ENCODE assay signal across 1 cellular context in the genomic region with DNA sequence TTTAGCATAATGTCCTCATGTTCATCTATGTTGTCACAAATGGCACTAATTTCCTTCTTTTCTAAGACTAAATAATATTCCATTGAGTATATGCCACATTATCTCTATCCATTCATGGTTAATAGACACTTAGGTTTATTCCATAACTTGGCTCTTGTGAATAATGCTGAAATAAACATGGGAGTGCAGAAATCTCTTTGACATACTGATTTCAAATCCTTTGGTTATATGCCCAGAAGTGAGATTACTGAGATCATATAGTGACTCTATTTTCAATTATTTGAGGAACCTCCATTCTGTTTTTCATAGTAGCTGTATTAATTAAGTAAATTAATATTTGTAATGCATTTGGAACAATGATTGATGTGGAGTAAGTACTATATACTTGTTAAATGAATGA.
TF ChIP-seq lines count a peak whose summit lies in the region.

No MANE protein-coding gene starts in this region.

TF ChIP-seq in IMR-90, 13 proteins besides CTCF, POLR2A, EP300 and RAD21:
- TF ChIP-seq BHLHE40 (IDR thresholded peaks at IDR 0.05; ENCODE audit: low read depth, low read length): no peak
- TF ChIP-seq, protein P1, sequence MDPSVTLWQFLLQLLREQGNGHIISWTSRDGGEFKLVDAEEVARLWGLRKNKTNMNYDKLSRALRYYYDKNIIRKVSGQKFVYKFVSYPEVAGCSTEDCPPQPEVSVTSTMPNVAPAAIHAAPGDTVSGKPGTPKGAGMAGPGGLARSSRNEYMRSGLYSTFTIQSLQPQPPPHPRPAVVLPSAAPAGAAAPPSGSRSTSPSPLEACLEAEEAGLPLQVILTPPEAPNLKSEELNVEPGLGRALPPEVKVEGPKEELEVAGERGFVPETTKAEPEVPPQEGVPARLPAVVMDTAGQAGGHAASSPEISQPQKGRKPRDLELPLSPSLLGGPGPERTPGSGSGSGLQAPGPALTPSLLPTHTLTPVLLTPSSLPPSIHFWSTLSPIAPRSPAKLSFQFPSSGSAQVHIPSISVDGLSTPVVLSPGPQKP (IDR thresholded peaks at IDR 0.05; ENCODE audit: borderline replicate concordance, low read depth, low read length): no peak
- TF ChIP-seq, protein P2, sequence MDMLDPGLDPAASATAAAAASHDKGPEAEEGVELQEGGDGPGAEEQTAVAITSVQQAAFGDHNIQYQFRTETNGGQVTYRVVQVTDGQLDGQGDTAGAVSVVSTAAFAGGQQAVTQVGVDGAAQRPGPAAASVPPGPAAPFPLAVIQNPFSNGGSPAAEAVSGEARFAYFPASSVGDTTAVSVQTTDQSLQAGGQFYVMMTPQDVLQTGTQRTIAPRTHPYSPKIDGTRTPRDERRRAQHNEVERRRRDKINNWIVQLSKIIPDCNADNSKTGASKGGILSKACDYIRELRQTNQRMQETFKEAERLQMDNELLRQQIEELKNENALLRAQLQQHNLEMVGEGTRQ (IDR thresholded peaks at IDR 0.05; ENCODE audit: low read depth, low read length): no peak
- TF ChIP-seq SMC3 (IDR thresholded peaks at IDR 0.05; ENCODE audit: low read depth, low read length): no peak
- no peak for TF ChIP-seq MXI1 (IDR thresholded peaks at IDR 0.05; ENCODE audit: borderline replicate concordance, low read depth, low read length)
- no peak for TF ChIP-seq MAZ (IDR thresholded peaks at IDR 0.05; ENCODE audit: borderline replicate concordance, low read depth, low read length)
- no peak for TF ChIP-seq CHD1 (IDR thresholded peaks at IDR 0.05; ENCODE audit: low read depth, low read length)
- no peak for TF ChIP-seq MAFK (IDR thresholded peaks at IDR 0.05; ENCODE audit: low read depth, low read length)
- no peak for TF ChIP-seq FOS (IDR thresholded peaks at IDR 0.05; ENCODE audit: low read depth, low read length)
- no peak for TF ChIP-seq NFE2L2 (IDR thresholded peaks at IDR 0.05; ENCODE audit: low read depth, low read length)
- TF ChIP-seq CEBPB (IDR thresholded peaks at IDR 0.05; ENCODE audit: low read depth, low read length): no peak
- TF ChIP-seq RFX5 (IDR thresholded peaks at IDR 0.05; ENCODE audit: low read depth, low read length): no peak
- no peak for TF ChIP-seq RCOR1 (IDR thresholded peaks at IDR 0.05; ENCODE audit: insufficient replicate concordance, low read length)
TF ChIP-seq in IMR-90: peak in this region for 0.
